Comparison of ENCODE assay signal across 8 cellular contexts in genomic region chr2:181891258-181891965, GRCh38. TPM values are rescaled to one million over a fixed set of nuclear protein-coding genes. Genes with fewer than 3 reads are reported as not detected.
DNase-seq lines count a peak whose midpoint lies in the region; ATAC-seq and TF ChIP-seq lines count a peak whose summit lies in the region.

Gene ITPRID2, plus strand, starts transcription at chr2:181891730. Its CDS starts 337 bp downstream, at chr2:181892067.

- H3K36me3 ChIP-seq in BLaER1 treated with 17β-estradiol and CSF1 and Interleukin-3, amounts not matched to agents 10 nM and 100 nM: peaks cover 0 to 31% (median 13%) of the 10 kb centered on the region in 11 experiments; a peak in 16 of 22 replicates

- TF ChIP-seq POLR2A in GM19099 (IDR thresholded peaks at IDR 0.05; ENCODE audit: extremely low read depth, insufficient read length, low read depth): peak; percentile 55

- peak within 1 kb of the TSS; percentile 77 to 95 (median 83) for H3K4me2 ChIP-seq in BLaER1 treated with 17β-estradiol and CSF1 and Interleukin-3, amounts not matched to agents 10 nM and 100 nM

- peaks cover 34% of the 10 kb centered on the region for H3K4me1 Mint-ChIP-seq in activated CD8-positive, alpha-beta T cell treated with anti-CD3 and anti-CD28 coated beads, Interleukin-2, amount 10 ng/mL, durations not matched to agents 7 days and 5 days (ENCODE audit: low read depth)
- peaks cover 12 to 34% of the 10 kb centered on the region in 2 donors for H3K4me1 Mint-ChIP-seq in effector memory CD8-positive, alpha-beta T cell (ENCODE audit: low read depth in 2 of 2)
- H3K4me1 Mint-ChIP-seq in memory B cell: peaks cover 16% of the 10 kb centered on the region

- POLR2A ChIA-PET in activated CD8-positive, alpha-beta T cell treated with anti-CD3 and anti-CD28 coated beads, Interleukin-2, amount 10 ng/mL, durations not matched to agents 7 days and 5 days (lab: Charles Lee): interaction anchor here (1.0 to 1.4 kb wide), 2 partner anchors 8 to 910 kb away, joined by 3 to 4 read pairs; no protein-coding TSS in a partner anchor

- peak within 1 kb of the TSS; percentile 88 to 96 (median 93) for H3K9ac ChIP-seq in BLaER1 treated with 17β-estradiol and CSF1 and Interleukin-3, amounts not matched to agents 10 nM and 100 nM

- no peaks in the 10 kb centered on the region for H3K9me3 Mint-ChIP-seq in activated CD8-positive, alpha-beta T cell treated with anti-CD3 and anti-CD28 coated beads, Interleukin-2, amount 10 ng/mL, durations not matched to agents 7 days and 5 days (ENCODE audit: insufficient read depth)
- no peaks in the 10 kb centered on the region for H3K9me3 Mint-ChIP-seq in effector memory CD8-positive, alpha-beta T cell
- H3K9me3 Mint-ChIP-seq in memory B cell: no peaks in the 10 kb centered on the region

- H3K27me3 Mint-ChIP-seq in activated CD8-positive, alpha-beta T cell treated with anti-CD3 and anti-CD28 coated beads, Interleukin-2, amount 10 ng/mL, durations not matched to agents 7 days and 5 days (ENCODE audit: low read depth): peaks cover 22% of the 10 kb centered on the region
- H3K27me3 Mint-ChIP-seq in effector memory CD8-positive, alpha-beta T cell: peaks cover 37 to 41% of the 10 kb centered on the region in 2 donors
- H3K27me3 Mint-ChIP-seq in memory B cell: peaks cover 1% of the 10 kb centered on the region

- H3K4me1 ChIP-seq in BLaER1 treated with 17β-estradiol and CSF1 and Interleukin-3, amounts not matched to agents 10 nM and 100 nM: peaks cover 17 to 40% (median 32%) of the 10 kb centered on the region in 10 experiments

- H4K20me1 ChIP-seq in BLaER1 treated with 17β-estradiol and CSF1 and Interleukin-3, amounts not matched to agents 10 nM and 100 nM: peaks cover 7 to 36% (median 26%) of the 10 kb centered on the region in 11 experiments; a peak in 15 of 22 replicates

- ATAC-seq in HG03378 (IDR thresholded peaks at IDR 0.05; ENCODE audit: unreplicated experiment) (peak; percentile 43), memory B cell (ENCODE audit: low read depth) (peak; percentile 91)
- peak; percentile 92 for ATAC-seq in activated CD8-positive, alpha-beta T cell treated with anti-CD3 and anti-CD28 coated beads, Interleukin-2, amount 10 ng/mL, durations not matched to agents 7 days and 5 days
- ATAC-seq in effector memory CD8-positive, alpha-beta T cell (replicated peaks): peak; percentile 92

- peak within 1 kb of the TSS; percentile 71 to 91 (median 81) for H3K4me3 ChIP-seq in BLaER1 treated with 17β-estradiol and CSF1 and Interleukin-3, amounts not matched to agents 10 nM and 100 nM

- H3K4me3 Mint-ChIP-seq in activated CD8-positive, alpha-beta T cell treated with anti-CD3 and anti-CD28 coated beads, Interleukin-2, amount 10 ng/mL, durations not matched to agents 7 days and 5 days: peak within 1 kb of the TSS; percentile 89
- peak within 1 kb of the TSS; percentile 98 for H3K4me3 Mint-ChIP-seq in effector memory CD8-positive, alpha-beta T cell
- H3K4me3 Mint-ChIP-seq in memory B cell: peak within 1 kb of the TSS; percentile 92

- DNase-seq in NCI-H69 (lab: John Stamatoyannopoulos, UW): peak; percentile 95
- peak; percentile 78 for DNase-seq in activated CD8-positive, alpha-beta T cell treated with anti-CD3 and anti-CD28 coated beads, Interleukin-2, amount 10 ng/mL, durations not matched to agents 7 days and 5 days
- DNase-seq in effector memory CD8-positive, alpha-beta T cell: peak; percentile 38 to 48 (median 43)
- peak; percentile 54 for DNase-seq in memory B cell (ENCODE audit: low spot score in 2 of 2)
- DNase-seq in stimulated activated CD8-positive, alpha-beta memory T cell treated with anti-CD3 and anti-CD28 coated beads, Interleukin-12 subunit alpha, Interleukin-12 subunit beta, amount 100 ng/mL, for 1 hour (ENCODE audit: low read depth): peak; percentile 30

- no peaks in the 10 kb centered on the region for H3K9me3 ChIP-seq in BLaER1 treated with 17β-estradiol and CSF1 and Interleukin-3, amounts not matched to agents 10 nM and 100 nM (replicated peaks in 1 of 11)

- H3K27ac Mint-ChIP-seq in activated CD8-positive, alpha-beta T cell treated with anti-CD3 and anti-CD28 coated beads, Interleukin-2, amount 10 ng/mL, durations not matched to agents 7 days and 5 days: peak within 1 kb of the TSS; percentile 93
- peak within 1 kb of the TSS; percentile 91 to 93 for H3K27ac Mint-ChIP-seq in effector memory CD8-positive, alpha-beta T cell
- H3K27ac Mint-ChIP-seq in memory B cell: peak within 1 kb of the TSS; percentile 87

- H3K27ac ChIP-seq in BLaER1 treated with 17β-estradiol and CSF1 and Interleukin-3, amounts not matched to agents 10 nM and 100 nM: peak within 1 kb of the TSS; percentile 87 to 98 (median 92)

- CTCF ChIA-PET in activated CD8-positive, alpha-beta T cell treated with anti-CD3 and anti-CD28 coated beads, Interleukin-2, amount 10 ng/mL, durations not matched to agents 7 days and 5 days (lab: Charles Lee): interaction anchor here (0.8 to 2.3 kb wide), 6 partner anchors 8 to 176 kb away, joined by 3 to 8 read pairs (median 4); no protein-coding TSS in a partner anchor

- H3K36me3 Mint-ChIP-seq in activated CD8-positive, alpha-beta T cell treated with anti-CD3 and anti-CD28 coated beads, Interleukin-2, amount 10 ng/mL, durations not matched to agents 7 days and 5 days (ENCODE audit: low read depth): peaks cover 27% of the 10 kb centered on the region
- H3K36me3 Mint-ChIP-seq in effector memory CD8-positive, alpha-beta T cell (ENCODE audit: insufficient read depth): no peaks in the 10 kb centered on the region
- H3K36me3 Mint-ChIP-seq in memory B cell: no peaks in the 10 kb centered on the region

- no peaks in the 10 kb centered on the region for H3K27me3 ChIP-seq in BLaER1 treated with 17β-estradiol and CSF1 and Interleukin-3, amounts not matched to agents 10 nM and 100 nM

RNA-seq across cellular contexts. Expression of gene ITPRID2, which starts in this region (rescaled TPM):
- 10 to 100 TPM; 53.4 to 63.8 TPM for total RNA-seq in activated CD8-positive, alpha-beta T cell treated with anti-CD3 and anti-CD28 coated beads, Interleukin-2, amount 10 ng/mL, durations not matched to agents 7 days and 5 days

Comparison
In these comparisons a context has a peak if more than half of its experiments do, and no peak if none do; other contexts are left out.
1. Peak in every context shown above with its lines: DNase-seq, ATAC-seq, H3K4me3 ChIP-seq and H3K27ac ChIP-seq.
2. DNase-seq: peak in every context shown above with its lines; median percentile 95 in NCI-H69; 78 in activated CD8-positive, alpha-beta T cell treated with anti-CD3 and anti-CD28 coated beads, Interleukin-2, amount 10 ng/mL, durations not matched to agents 7 days and 5 days; 54 in memory B cell; 43 in effector memory CD8-positive, alpha-beta T cell; 30 in stimulated activated CD8-positive, alpha-beta memory T cell treated with anti-CD3 and anti-CD28 coated beads, Interleukin-12 subunit alpha, Interleukin-12 subunit beta, amount 100 ng/mL, for 1 hour.